ENCODE assay signal across 8 cellular contexts in genomic region chr6:52664185-52664990, GRCh38. TPM values are rescaled to one million over a fixed set of nuclear protein-coding genes. Genes with fewer than 3 reads are reported as not detected.
DNase-seq lines count a peak whose midpoint lies in the region; ATAC-seq and TF ChIP-seq lines count a peak whose summit lies in the region.

No MANE protein-coding gene starts in this region.

- no peaks in the 10 kb centered on the region for H3K9me3 ChIP-seq in SU-DHL-6 (ENCODE audit: insufficient read depth, low read length)
- H3K9me3 ChIP-seq in aorta (ENCODE audit: control insufficient read depth, low read length): no peaks in the 10 kb centered on the region

- peak overlapping the region; percentile 99 for H2AFZ ChIP-seq in SU-DHL-6 (ENCODE audit: low read depth, low read length, severe bottlenecking)

- TF ChIP-seq CTCF in GM13977 (IDR thresholded peaks at IDR 0.05; ENCODE audit: extremely low read depth, insufficient read depth, missing control alignments) (no peak), SU-DHL-6 (IDR thresholded peaks at IDR 0.05; ENCODE audit: insufficient read depth, low read length, poor library complexity, severe bottlenecking) (no peak)

- H3K36me3 ChIP-seq in SU-DHL-6 (ENCODE audit: low read length) (peaks cover 5% of the 10 kb centered on the region; the same call in 1 of the 2 replicates), aorta (ENCODE audit: control insufficient read depth in 1 of 2, insufficient read depth in 2 of 2, low read length in 1 of 2) (no peaks in the 10 kb centered on the region)

- WGBS in aorta, 2 donors: 1 to 2% methylated on average over 52 to 53 of the region's 53 CpGs

- H3K79me2 ChIP-seq in SU-DHL-6 (ENCODE audit: insufficient read depth, low read length): no peaks in the 10 kb centered on the region

- in situ Hi-C loops in GM13977 (cut with MboI; ENCODE audit: low pct_unique_long_range_greater_than_20kb, low sequenced_read_pairs, unreplicated experiment): loop anchor here (25.0 kb wide), 1 partner anchor 377 kb away; the partner anchor contains the start of gene MCM3

- H4K20me1 ChIP-seq in SU-DHL-6 (ENCODE audit: low read depth, low read length): no peaks in the 10 kb centered on the region

- H3K27me3 ChIP-seq in SU-DHL-6 (ENCODE audit: low read length) (no peaks in the 10 kb centered on the region), aorta (ENCODE audit: control insufficient read depth in 1 of 2, insufficient read depth in 2 of 2, low read length in 1 of 2) (no peaks in the 10 kb centered on the region)

- ATAC-seq in HG02763 (IDR thresholded peaks at IDR 0.05; ENCODE audit: unreplicated experiment) (peak; percentile 93), left ventricle myocardium superior (peak; percentile 99), aorta (ENCODE audit: low FRiP score) (peak; percentile 98)

- H3K27ac ChIP-seq in SU-DHL-6 (ENCODE audit: low read depth, low read length): peak overlapping the region; percentile 34
- peak overlapping the region in 1 of 2 donors; percentile 17 for H3K27ac ChIP-seq in aorta (ENCODE audit: low read depth in 1 of 2, low read length in 2 of 2)

- H3K4me3 ChIP-seq in SU-DHL-6 (ENCODE audit: insufficient read depth, low read length, poor library complexity, severe bottlenecking): peak overlapping the region; percentile 61
- peak overlapping the region; percentile 56 to 66 for H3K4me3 ChIP-seq in aorta (ENCODE audit: low read length in 2 of 2)

- peak overlapping the region; percentile 76 for H3K9ac ChIP-seq in SU-DHL-6 (ENCODE audit: low read length)

- H3K4me1 ChIP-seq in aorta (ENCODE audit: control insufficient read depth in 1 of 2, insufficient read depth in 2 of 2, low read length in 2 of 2): no peaks in the 10 kb centered on the region

- H3K4me2 ChIP-seq in SU-DHL-6 (ENCODE audit: low read depth, low read length, poor library complexity, severe bottlenecking): peak overlapping the region; percentile 82

- intact Hi-C loops in left ventricle myocardium superior (cut with micrococcal nuclease) (no loop called here), posterior vena cava (cut with DNase I) (loop anchor here in 1 of 2 donors (5.0 to 10.0 kb wide), 2 partner anchors 90 to 247 kb away; partner anchors contain the start of gene TRAM2), aorta (cut with DNase I) (loop anchor here (2.0 to 10.0 kb wide), 6 partner anchors 67 to 380 kb away; partner anchors contain the start of genes MCM3 (in 2 of the 2) and GSTA4 (in 1 of the 2))

- H3F3A ChIP-seq in SU-DHL-6 (ENCODE audit: insufficient read depth): peaks cover 20% of the 10 kb centered on the region

- DNase-seq in GM13977 (ENCODE audit: low spot score) (peak; percentile 96), NCI-H1105 treated with DMSO at 0.1 percent for 48 hours (lab: John Stamatoyannopoulos, UW) (peak; percentile 97), amygdala (lab: John Stamatoyannopoulos, UW) (peak; percentile 17 to 93 (median 74)), left ventricle myocardium superior (peak; percentile 92), posterior vena cava (ENCODE audit: low spot score) (peak; percentile 95), aorta (peak; percentile 94)

- H3K9me2 ChIP-seq in SU-DHL-6 (replicated peaks; ENCODE audit: insufficient read depth, low read length): no peaks in the 10 kb centered on the region

RNA-seq across cellular contexts. Expression of gene TMEM14A, which starts 6.5 kb away (rescaled TPM):
- total RNA-seq in left ventricle myocardium superior: 8.8 TPM
- 10 to 100 TPM; 17.9 to 25.2 TPM for total RNA-seq in posterior vena cava
- total RNA-seq in aorta: 10 to 100 TPM; 25.3 to 26.3 TPM
- 10 to 100 TPM; 37.1 to 79.3 TPM for polyA plus RNA-seq in aorta
